ENCODE assay signal across 24 cellular contexts in the genomic region with DNA sequence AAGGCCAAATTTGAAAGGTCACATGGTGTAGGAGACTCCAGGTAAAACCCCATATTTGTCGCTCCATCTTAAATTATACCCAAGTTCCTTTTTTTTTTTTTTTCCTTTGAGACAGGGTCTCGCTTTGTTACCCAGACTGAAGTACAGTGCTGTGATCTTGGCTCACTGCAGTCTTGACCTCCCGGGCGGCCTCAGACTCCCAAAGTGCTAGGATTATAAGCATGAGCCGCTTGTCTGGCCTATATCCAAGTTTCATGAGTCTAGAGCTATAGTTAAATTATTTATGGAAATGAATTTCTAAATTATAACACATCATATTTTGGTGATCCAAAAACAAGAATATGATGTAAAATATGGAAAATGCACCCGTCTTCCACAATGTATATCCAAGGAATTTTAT.
"Had no signal": no experiment of that assay in that cellular context is flagged by ENCODE, and none has a peak within 500 bp of the region (broad histone marks: within the 10 kb centered on the region; RNA-seq: fewer than 3 reads in every experiment).

No MANE protein-coding gene starts in this region.

- DNase-seq: cerebellar nuclear complex; dorsolateral prefrontal cortex; effector CD4-positive, alpha-beta T cell; gastrocnemius medialis; head of caudate nucleus; left lung; mesendoderm; natural killer cell; sigmoid colon; stimulated activated CD4-positive, alpha-beta T cell treated with anti-CD3 and anti-CD28 coated beads, Interleukin-2, amount 100 ng/mL, for 24 hours; stimulated activated CD4-positive, alpha-beta T cell treated with anti-CD3 and anti-CD28 coated beads, Interleukin-4, amount 100 ng/mL, for 24 hours; stimulated activated naive CD4-positive, alpha-beta T cell treated with Interleukin-2 at 50 U/mL for 16 hours; substantia nigra; testis; upper lobe of left lung had no signal

- H3K4me1 ChIP-seq: left lung, sigmoid colon, testis, upper lobe of left lung had no signal

- H3K79me2 ChIP-seq: parathyroid adenoma had no signal

- H3K4me3 Mint-ChIP-seq: natural killer cell; neural crest cell; stimulated activated effector memory CD8-positive, alpha-beta T cell treated with anti-CD3 and anti-CD28 coated beads, Interleukin-12 subunit alpha, Interleukin-12 subunit beta, amount 100 ng/mL, for 72 hours had no signal

- H3K4me1 Mint-ChIP-seq: natural killer cell; stimulated activated effector memory CD8-positive, alpha-beta T cell treated with anti-CD3 and anti-CD28 coated beads, Interleukin-12 subunit alpha, Interleukin-12 subunit beta, amount 100 ng/mL, for 72 hours had no signal

- H3K27me3 Mint-ChIP-seq: progenitor cell of endocrine pancreas had no signal

- H3K27me3 ChIP-seq: gastrocnemius medialis, left lung, neutrophil, sigmoid colon, testis, tibial nerve, upper lobe of left lung had no signal

- H3K9me3 Mint-ChIP-seq: natural killer cell; neural crest cell; stimulated activated effector memory CD8-positive, alpha-beta T cell treated with anti-CD3 and anti-CD28 coated beads, Interleukin-12 subunit alpha, Interleukin-12 subunit beta, amount 100 ng/mL, for 72 hours had no signal

- H3K9ac ChIP-seq: parathyroid adenoma had no signal

- H2AFZ ChIP-seq: parathyroid adenoma had no signal

- H3K36me3 Mint-ChIP-seq: natural killer cell; stimulated activated effector memory CD8-positive, alpha-beta T cell treated with anti-CD3 and anti-CD28 coated beads, Interleukin-12 subunit alpha, Interleukin-12 subunit beta, amount 100 ng/mL, for 72 hours had no signal

- ATAC-seq: gastrocnemius medialis; left lung; natural killer cell; stimulated activated effector memory CD8-positive, alpha-beta T cell treated with anti-CD3 and anti-CD28 coated beads, Interleukin-12 subunit alpha, Interleukin-12 subunit beta, amount 100 ng/mL, for 72 hours had no signal

- H3K9me3 ChIP-seq: gastrocnemius medialis, left lung, neutrophil, sigmoid colon, testis, tibial nerve, upper lobe of left lung had no signal

- H3K36me3 ChIP-seq: gastrocnemius medialis, left lung, neutrophil, sigmoid colon, upper lobe of left lung had no signal

- H3K4me3 ChIP-seq: dorsolateral prefrontal cortex, gastrocnemius medialis, left lung, sigmoid colon, testis, tibial nerve, upper lobe of left lung had no signal

- H3K27ac ChIP-seq: dorsolateral prefrontal cortex, gastrocnemius medialis, left lung, neutrophil, parathyroid adenoma, sigmoid colon, testis, upper lobe of left lung had no signal

- FAIRE-seq: colon, keratinocyte, urothelium cell line had no signal

- H3K27ac Mint-ChIP-seq: natural killer cell; progenitor cell of endocrine pancreas; stimulated activated effector memory CD8-positive, alpha-beta T cell treated with anti-CD3 and anti-CD28 coated beads, Interleukin-12 subunit alpha, Interleukin-12 subunit beta, amount 100 ng/mL, for 72 hours had no signal
